ENCODE assay signal across 20 cellular contexts in genomic region chr10:122499012-122499411, GRCh38.
DNase-seq lines count a peak whose midpoint lies in the region; ATAC-seq lines count a peak whose summit lies in the region.
"Had no signal": no experiment of that assay in that cellular context is flagged by ENCODE, and none has a peak within 500 bp of the region (broad histone marks: within the 10 kb centered on the region; RNA-seq: fewer than 3 reads in every experiment).

No MANE protein-coding gene starts in this region.

- H3K27me3 ChIP-seq in ACC112 (ENCODE audit: insufficient read depth, low read length) (no peaks in the 10 kb centered on the region), layer of hippocampus (ENCODE audit: control insufficient read depth, insufficient read depth, low read length) (no peaks in the 10 kb centered on the region)
- H3K27me3 ChIP-seq: right lobe of liver had no signal

- H3K4me3 ChIP-seq in ACC112 (ENCODE audit: low read depth, low read length) (no peak overlapping the region), skin epidermis (no peak overlapping the region)
- H3K4me3 ChIP-seq: PC-9, right lobe of liver had no signal

- H3K4me3 Mint-ChIP-seq in dendritic cell treated with granulocyte-macrophage colony-stimulating factor and Interleukin-4, amounts not matched to agents 40 ng/mL and 50 ng/mL, for 4 days: peak overlapping the region; percentile 27

- H3K9me3 Mint-ChIP-seq in dendritic cell treated with granulocyte-macrophage colony-stimulating factor and Interleukin-4, amounts not matched to agents 40 ng/mL and 50 ng/mL, for 4 days: no peaks in the 10 kb centered on the region

- intact Hi-C loops in dendritic cell treated with granulocyte-macrophage colony-stimulating factor and Interleukin-4, amounts not matched to agents 40 ng/mL and 50 ng/mL, for 4 days (cut with micrococcal nuclease): no loop called here

- DNase-seq in iPS-NIHi7 (ENCODE audit: extremely low spot score): no peak
- DNase-seq in stimulated activated CD4-positive, alpha-beta T cell treated with anti-CD3 and anti-CD28 coated beads, Interleukin-1b, Interleukin-23, amount 100 ng/mL, for 48 hours: no peak
- no peak for DNase-seq in activated CD8-positive, alpha-beta memory T cell treated with anti-CD3 and anti-CD28 coated beads, Interleukin-2, amount 50 U/mL, for 4 hours
- DNase-seq: activated CD4-positive, alpha-beta T cell treated with anti-CD3 and anti-CD28 coated beads for 4 hours; activated effector memory CD4-positive, alpha-beta T cell treated with anti-CD3 and anti-CD28 coated beads, Interleukin-2, amount 50 U/mL, for 16 hours; NCI-H1092 treated with DMSO at 0.1 percent for 48 hours; NCI-H69; PC-9; right lobe of liver; stimulated activated CD4-positive, alpha-beta T cell treated with anti-CD3 and anti-CD28 coated beads, Interleukin-4, amount 100 ng/mL, for 1 hour; stimulated activated CD8-positive, alpha-beta memory T cell treated with anti-CD3 and anti-CD28 coated beads, Interleukin-4, amount 100 ng/mL, for 48 hours; trophoblast cell had no signal

- no peaks in the 10 kb centered on the region for H3K36me3 Mint-ChIP-seq in dendritic cell treated with granulocyte-macrophage colony-stimulating factor and Interleukin-4, amounts not matched to agents 40 ng/mL and 50 ng/mL, for 4 days (ENCODE audit: low read depth)

- H3K27me3 Mint-ChIP-seq in dendritic cell treated with granulocyte-macrophage colony-stimulating factor and Interleukin-4, amounts not matched to agents 40 ng/mL and 50 ng/mL, for 4 days: peaks cover 38% of the 10 kb centered on the region

- ATAC-seq in HG03342 (IDR thresholded peaks at IDR 0.05; ENCODE audit: unreplicated experiment): no peak
- ATAC-seq: esophagus mucosa had no signal

- peaks cover 4% of the 10 kb centered on the region; the same call in 1 of the 2 replicates for H3K36me3 ChIP-seq in ACC112 (ENCODE audit: insufficient read depth, low read length)
- H3K36me3 ChIP-seq: right lobe of liver had no signal

- H3K79me2 ChIP-seq in ACC112 (ENCODE audit: control insufficient read depth, insufficient read depth, low read length, unreplicated experiment): peaks cover 14% of the 10 kb centered on the region

- H3K27ac Mint-ChIP-seq in dendritic cell treated with granulocyte-macrophage colony-stimulating factor and Interleukin-4, amounts not matched to agents 40 ng/mL and 50 ng/mL, for 4 days: peak overlapping the region; percentile 17

- H3K27ac ChIP-seq in ACC112 (ENCODE audit: low read depth, low read length) (peak overlapping the region; percentile 45), layer of hippocampus (ENCODE audit: low read depth, low read length) (peak overlapping the region; percentile 73), skin epidermis (peak overlapping the region in 15 of 21 experiments; percentile 1 to 85 (median 56))
- H3K27ac ChIP-seq: C4-2B, KMS-11, PC-9, right lobe of liver had no signal

- peaks cover 46% of the 10 kb centered on the region for H3K4me1 ChIP-seq in ACC112 (ENCODE audit: control insufficient read depth, insufficient read depth, low read length, unreplicated experiment)
- H3K4me1 ChIP-seq: right lobe of liver had no signal

- H2AFZ ChIP-seq in ACC112 (ENCODE audit: low read length, unreplicated experiment): no peak overlapping the region
- H2AFZ ChIP-seq: PC-9 had no signal

- peaks cover 44% of the 10 kb centered on the region for H3K4me1 Mint-ChIP-seq in dendritic cell treated with granulocyte-macrophage colony-stimulating factor and Interleukin-4, amounts not matched to agents 40 ng/mL and 50 ng/mL, for 4 days (ENCODE audit: low read depth)
